25 cellular contexts compared by ENCODE assay signal in genomic region chr16:7482028-7482427, GRCh38.
A peak's percentile ranks its signal among the peaks of the same experiment; 100 is the strongest.
DNase-seq lines count a peak whose midpoint lies in the region; ATAC-seq and TF ChIP-seq lines count a peak whose summit lies in the region.
"Had no signal": no experiment of that assay in that cellular context is flagged by ENCODE, and none has a peak within 500 bp of the region (broad histone marks: within the 10 kb centered on the region; RNA-seq: fewer than 3 reads in every experiment).

No MANE protein-coding gene starts in this region.

- peak; percentile 43 for ATAC-seq in Right ventricle myocardium inferior
- ATAC-seq in left cardiac atrium = no peak
- ATAC-seq: GM12878, HCT116, T-cell had no signal

- H3K36me3 ChIP-seq in esophagus muscularis mucosa (no peaks in the 10 kb centered on the region), MG63 (no peaks in the 10 kb centered on the region)
- H3K36me3 ChIP-seq: BLaER1 treated with 17β-estradiol and CSF1 and Interleukin-3, amounts not matched to agents 10 nM and 100 nM had no signal

- DNase-seq in Right ventricle myocardium inferior (ENCODE audit: missing footprints) (no peak), left cardiac atrium (no peak), NCI-H2081 treated with DMSO at 0.1 percent for 48 hours (lab: John Stamatoyannopoulos, UW) (peak; percentile 17), head of caudate nucleus (peak in 27 of 42 donors; percentile 3 to 72 (median 40)), putamen (ENCODE audit: low spot score) (peak; percentile 56), esophagus muscularis mucosa (ENCODE audit: extremely low spot score) (no peak), GM19238 (ENCODE audit: insufficient read length, low spot score) (no peak), MG63 (no peak)
- DNase-seq: Caco-2; CD4-positive, alpha-beta T cell; GDM1; NCI-H1092 treated with DMSO at 0.1 percent for 48 hours; NCI-H1694; NCI-H2029 treated with DMSO at 0.1 percent for 48 hours; NCI-H2171; NCI-H345; NCI-H510A treated with DMSO at 0.1 percent for 48 hours; NCI-H774; PC-9; SHP77; T-cell had no signal

- no peak overlapping the region for H3K27ac ChIP-seq in esophagus muscularis mucosa (replicated peaks in 1 of 4)
- H3K27ac ChIP-seq: BLaER1 treated with 17β-estradiol and CSF1 and Interleukin-3, amounts not matched to agents 10 nM and 100 nM; HL-60; PC-9 had no signal

- H3K27me3 ChIP-seq in esophagus muscularis mucosa (no peaks in the 10 kb centered on the region), MG63 (0 out of 2 replicates have a peak, but pooled peaks cover 2% of the 10 kb centered on the region)
- H3K27me3 ChIP-seq: BLaER1 treated with 17β-estradiol and CSF1 and Interleukin-3, amounts not matched to agents 10 nM and 100 nM had no signal

- no peak for TF ChIP-seq CTCF in esophagus muscularis mucosa (IDR thresholded peaks at IDR 0.05)

- WGBS in esophagus muscularis mucosa = 82% methylated on average over 10 of the region's 10 CpGs

- no peak for TF ChIP-seq EP300 in esophagus muscularis mucosa (IDR thresholded peaks at IDR 0.05)

- no peaks in the 10 kb centered on the region for H3K4me1 ChIP-seq in esophagus muscularis mucosa
- H3K4me1 ChIP-seq: BLaER1 treated with 17β-estradiol and CSF1 and Interleukin-3, amounts not matched to agents 10 nM and 100 nM; Caco-2 had no signal

- intact Hi-C loops in Right ventricle myocardium inferior (cut with DNase I) = no loop called here
- intact Hi-C loops in left cardiac atrium (cut with DNase I) = no loop called here
- intact Hi-C loops in head of caudate nucleus (cut with DNase I) = no loop called here
- intact Hi-C loops in esophagus muscularis mucosa (cut with DNase I) = no loop called here

- H3K9me3 ChIP-seq in esophagus muscularis mucosa (no peaks in the 10 kb centered on the region), MG63 (no peaks in the 10 kb centered on the region)
- H3K9me3 ChIP-seq: BLaER1 treated with 17β-estradiol and CSF1 and Interleukin-3, amounts not matched to agents 10 nM and 100 nM; Caco-2 had no signal

- H3K4me3 ChIP-seq in esophagus muscularis mucosa (no peak overlapping the region), MG63 (no peak overlapping the region)
- H3K4me3 ChIP-seq: BLaER1 treated with 17β-estradiol and CSF1 and Interleukin-3, amounts not matched to agents 10 nM and 100 nM; GM12878; PC-9 had no signal

- no peak for TF ChIP-seq POLR2A in esophagus muscularis mucosa (IDR thresholded peaks at IDR 0.05; ENCODE audit: low read depth)

Comparison
In these comparisons a context has a peak if more than half of its experiments do, and no peak if none do; other contexts are left out.
1. DNase-seq: peak in NCI-H2081 treated with DMSO at 0.1 percent for 48 hours (single experiment), head of caudate nucleus (27 of 42) and putamen (single experiment); none in Right ventricle myocardium inferior (single experiment), left cardiac atrium (single experiment), esophagus muscularis mucosa (single experiment), GM19238 (single experiment) and MG63 (single experiment).